ENCODE assay signal across 17 cellular contexts in the genomic region with DNA sequence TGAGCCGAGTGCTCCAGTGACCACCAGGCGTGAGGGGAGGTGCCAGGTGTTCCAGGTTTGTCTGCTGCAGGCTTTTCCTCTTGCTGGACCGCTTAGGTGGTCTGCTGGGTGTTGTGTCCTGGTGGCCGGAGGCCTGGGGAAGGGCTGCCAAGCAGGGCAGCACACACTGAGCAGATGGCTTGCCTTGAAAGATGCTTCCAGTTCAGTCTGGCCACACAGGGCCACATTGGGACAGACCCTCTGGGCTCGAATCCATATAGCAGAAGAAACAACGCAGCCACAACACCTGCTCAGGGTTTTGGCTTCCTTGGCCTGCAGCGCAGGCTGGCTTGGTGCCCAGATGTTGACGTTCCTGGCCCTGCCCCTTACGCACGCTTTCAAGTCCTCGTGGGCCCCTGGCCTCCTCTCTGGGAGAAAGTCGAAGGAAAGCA. TPM values are rescaled to one million over a fixed set of nuclear protein-coding genes. Genes with fewer than 3 reads are reported as not detected.
A peak's percentile ranks its signal among the peaks of the same experiment; 100 is the strongest.
DNase-seq lines count a peak whose midpoint lies in the region; ATAC-seq and TF ChIP-seq lines count a peak whose summit lies in the region.
"Had no signal": no experiment of that assay in that cellular context is flagged by ENCODE, and none has a peak within 500 bp of the region (broad histone marks: within the 10 kb centered on the region; RNA-seq: fewer than 3 reads in every experiment).

No MANE protein-coding gene starts in this region.

- H3K27ac ChIP-seq in HEK293 (ENCODE audit: extremely low read depth, low read depth, low read length), result no peak overlapping the region
- no peak overlapping the region for H3K27ac ChIP-seq in right cardiac atrium (ENCODE audit: low read length)
- no peak overlapping the region for H3K27ac ChIP-seq in hepatocyte
- H3K27ac ChIP-seq: tibial artery had no signal

- CTCF ChIA-PET in HEK293 (lab: Yijun Ruan, JAX), result no interaction called here

- H2AFZ ChIP-seq in hepatocyte, result no peak overlapping the region

- peaks cover 6% of the 10 kb centered on the region for H4K20me1 ChIP-seq in hepatocyte (ENCODE audit: insufficient read depth, poor library complexity, severe bottlenecking)

- ATAC-seq in right cardiac atrium (no peak), sciatic nerve (peak; percentile 23)
- ATAC-seq: left lobe of liver; naive thymus-derived CD4-positive, alpha-beta T cell had no signal

- WGBS in right cardiac atrium, result 59% methylated on average over 12 of the region's 12 CpGs
- 92% methylated on average over 12 of the region's 12 CpGs for WGBS in hepatocyte (ENCODE audit: low lambda C conversion rate, missing lambda C conversion rate)

- POLR2A ChIA-PET in HEK293 (lab: Yijun Ruan, JAX), result no interaction called here

- no peaks in the 10 kb centered on the region for H3K9me2 ChIP-seq in hepatocyte (replicated peaks; ENCODE audit: insufficient read depth)

- H3K36me3 ChIP-seq in HEK293 (ENCODE audit: control insufficient read depth in 2 of 2, insufficient read depth in 1 of 2, low read length in 2 of 2) (peaks cover 11 to 98% of the 10 kb centered on the region in 2 experiments; a peak in 2 of 3 replicates), hepatocyte (replicated peaks; ENCODE audit: insufficient read depth, low read depth) (no peaks in the 10 kb centered on the region)

- DNase-seq in NCI-H2107 treated with DMSO at 0.1 percent for 48 hours (lab: John Stamatoyannopoulos, UW; ENCODE audit: unreplicated experiment) (peak; percentile 37), right cardiac atrium (peak in 2 of 3 donors; percentile 71 to 74), sciatic nerve (ENCODE audit: low spot score) (no peak), GF-D8 (lab: John Stamatoyannopoulos, UW) (no peak), hepatocyte (ENCODE audit: low spot score) (no peak), retina (no peak)
- DNase-seq: activated CD4-positive, alpha-beta T cell treated with anti-CD3 and anti-CD28 coated beads for 1 hour; activated T-cell treated with anti-CD3 and anti-CD28 coated beads for 4 hours; DND-41; effector CD8-positive, alpha-beta T cell; naive thymus-derived CD4-positive, alpha-beta T cell; NCI-H2227 treated with DMSO at 0.1 percent for 48 hours; stimulated activated CD4-positive, alpha-beta T cell treated with anti-CD3 and anti-CD28 coated beads, Interleukin-4, amount 100 ng/mL, for 1 hour; T-helper 9 cell; tibial artery had no signal

- H3K4me1 ChIP-seq in HEK293 (ENCODE audit: control insufficient read depth, insufficient read depth, low read length) (no peaks in the 10 kb centered on the region), right cardiac atrium (ENCODE audit: control insufficient read depth, insufficient read depth, low read length) (no peaks in the 10 kb centered on the region), hepatocyte (ENCODE audit: insufficient read depth) (no peaks in the 10 kb centered on the region)
- H3K4me1 ChIP-seq: tibial artery had no signal

- intact Hi-C loops in right cardiac atrium (cut with DNase I) (no loop called here), sciatic nerve (cut with DNase I) (no loop called here)

- TF ChIP-seq CTCF in HEK293 (tag by site-specific recombination; IDR thresholded peaks at IDR 0.05) (no peak), hepatocyte (IDR thresholded peaks at IDR 0.05; ENCODE audit: poor library complexity) (no peak)

- H3K4me2 ChIP-seq in hepatocyte, result no peak overlapping the region

- no peaks in the 10 kb centered on the region for H3K79me2 ChIP-seq in hepatocyte

- H3K9me3 ChIP-seq in HEK293 (ENCODE audit: control insufficient read depth, insufficient read depth, low read depth, low read length) (no peaks in the 10 kb centered on the region), right cardiac atrium (ENCODE audit: control insufficient read depth, low read length) (no peaks in the 10 kb centered on the region), hepatocyte (ENCODE audit: low read depth) (no peaks in the 10 kb centered on the region)
- H3K9me3 ChIP-seq: tibial artery had no signal

- no peak overlapping the region for H3K4me3 ChIP-seq in HEK293 (ENCODE audit: low read depth, low read length)
- H3K4me3 ChIP-seq in right cardiac atrium (ENCODE audit: low read length), result no peak overlapping the region
- no peak overlapping the region for H3K4me3 ChIP-seq in hepatocyte
- H3K4me3 ChIP-seq: tibial artery had no signal

- H3K27me3 ChIP-seq in right cardiac atrium (ENCODE audit: control insufficient read depth, insufficient read depth) (no peaks in the 10 kb centered on the region), hepatocyte (no peaks in the 10 kb centered on the region)
- H3K27me3 ChIP-seq: tibial artery had no signal

TF ChIP-seq in HEK293, 187 proteins besides CTCF, POLR2A, EP300 and RAD21:
- TF ChIP-seq PRDM1 (tag by site-specific recombination; IDR thresholded peaks at IDR 0.05), result 0 out of 2 replicates have a peak, but pooled peaks have one; percentile 30
- TF ChIP-seq, protein P1, sequence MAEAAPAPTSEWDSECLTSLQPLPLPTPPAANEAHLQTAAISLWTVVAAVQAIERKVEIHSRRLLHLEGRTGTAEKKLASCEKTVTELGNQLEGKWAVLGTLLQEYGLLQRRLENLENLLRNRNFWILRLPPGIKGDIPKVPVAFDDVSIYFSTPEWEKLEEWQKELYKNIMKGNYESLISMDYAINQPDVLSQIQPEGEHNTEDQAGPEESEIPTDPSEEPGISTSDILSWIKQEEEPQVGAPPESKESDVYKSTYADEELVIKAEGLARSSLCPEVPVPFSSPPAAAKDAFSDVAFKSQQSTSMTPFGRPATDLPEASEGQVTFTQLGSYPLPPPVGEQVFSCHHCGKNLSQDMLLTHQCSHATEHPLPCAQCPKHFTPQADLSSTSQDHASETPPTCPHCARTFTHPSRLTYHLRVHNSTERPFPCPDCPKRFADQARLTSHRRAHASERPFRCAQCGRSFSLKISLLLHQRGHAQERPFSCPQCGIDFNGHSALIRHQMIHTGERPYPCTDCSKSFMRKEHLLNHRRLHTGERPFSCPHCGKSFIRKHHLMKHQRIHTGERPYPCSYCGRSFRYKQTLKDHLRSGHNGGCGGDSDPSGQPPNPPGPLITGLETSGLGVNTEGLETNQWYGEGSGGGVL (tag by site-specific recombination; IDR thresholded peaks at IDR 0.05), result no peak

RNA-seq across cellular contexts. Expression of a gene that starts 24.8 kb away (rescaled TPM):
- total RNA-seq in right cardiac atrium (1 to 10 TPM in 1 of 4 donors, under 1 TPM in 3; 0.33 to 1.1 (median 0.40) TPM), sciatic nerve (1.3 TPM), hepatocyte (6.1 and 6.3 TPM in 2 replicates)
- polyA plus RNA-seq in right cardiac atrium (0.23 TPM), hepatocyte (7.5 and 8.0 TPM in 2 replicates)

RNA-seq across cellular contexts. Expression of a gene that starts 50.8 kb away (rescaled TPM):
- total RNA-seq in right cardiac atrium (10 to 100 TPM; 70.8 to 99.8 (median 92.5) TPM), sciatic nerve (97.3 TPM), hepatocyte (32.8 and 43.5 TPM in 2 replicates)
- polyA plus RNA-seq in right cardiac atrium (40.3 TPM), hepatocyte (27.9 and 33.1 TPM in 2 replicates)

Comparison
In these comparisons a context has a peak if more than half of its experiments do, and no peak if none do; other contexts are left out.
1. DNase-seq: peak in NCI-H2107 treated with DMSO at 0.1 percent for 48 hours (single experiment) and right cardiac atrium (2 of 3); none in sciatic nerve (single experiment), GF-D8 (single experiment), hepatocyte (single experiment) and retina (single experiment).